ENCODE assay signal across 8 cellular contexts in genomic region chr5:131514316-131515275, GRCh38.
DNase-seq lines count a peak whose midpoint lies in the region; ATAC-seq and TF ChIP-seq lines count a peak whose summit lies in the region.

No MANE protein-coding gene starts in this region.

- no peak overlapping the region for H3K27ac ChIP-seq in GM23248

- peak overlapping the region in 1 of 2 donors; percentile 32 for H3K4me3 Mint-ChIP-seq in CD14-positive monocyte

- TF ChIP-seq CTCF in CD14-positive monocyte (IDR thresholded peaks at IDR 0.05) = peak; percentile 21

- H3K4me3 ChIP-seq in GM23248 = no peak overlapping the region

- H4K20me1 ChIP-seq in GM23248 (ENCODE audit: insufficient read depth) = no peaks in the 10 kb centered on the region

- no peak overlapping the region for H3K9ac ChIP-seq in GM23248

- H3K27ac Mint-ChIP-seq in CD14-positive monocyte = peak overlapping the region in 4 of 7 donors; percentile 0 to 72 (median 34)

- peaks cover 0 to 2% (median 0%) of the 10 kb centered on the region in 7 donors for H3K9me3 Mint-ChIP-seq in CD14-positive monocyte

- H3K4me1 Mint-ChIP-seq in CD14-positive monocyte = peaks cover 19% of the 10 kb centered on the region

- peaks cover 15% of the 10 kb centered on the region for H3K4me1 ChIP-seq in GM23248 (ENCODE audit: insufficient read depth)

- no peak overlapping the region for H2AFZ ChIP-seq in GM23248

- peaks cover 9% of the 10 kb centered on the region; the same call in 1 of the 2 replicates for H3F3A ChIP-seq in GM23248 (ENCODE audit: insufficient read depth)

- H3K36me3 Mint-ChIP-seq in CD14-positive monocyte = peaks cover 23 to 27% of the 10 kb centered on the region in 2 donors

- no peaks in the 10 kb centered on the region for H3K27me3 ChIP-seq in GM23248 (replicated peaks; ENCODE audit: insufficient read depth)

- in situ Hi-C loops in GM23248 (cut with MboI) = no loop called here

- WGBS in GM23248 (ENCODE audit: low coverage in 1 of 2, low lambda C conversion rate in 2 of 2, missing lambda C conversion rate in 2 of 2), 2 experiments = 92 to 94% methylated on average over 6 of the region's 6 CpGs

- DNase-seq in CD14-positive monocyte (ENCODE audit: low spot score) = no peak
- DNase-seq in GM23248 = peak; percentile 32
- peak; percentile 23 for DNase-seq in T-helper 22 cell (ENCODE audit: low read depth)
- no peak for DNase-seq in left lobe of liver (ENCODE audit: low spot score)
- DNase-seq in NCI-H510A treated with DMSO at 0.1 percent for 48 hours (lab: John Stamatoyannopoulos, UW) = no peak
- DNase-seq in NCI-H82 treated with DMSO at 0.1 percent for 48 hours (lab: John Stamatoyannopoulos, UW; ENCODE audit: unreplicated experiment) = no peak
- DNase-seq in stimulated activated CD4-positive, alpha-beta T cell treated with anti-CD3 and anti-CD28 coated beads, Interleukin-4, amount 100 ng/mL, for 1 hour = no peak
- DNase-seq in hippocampal formation (lab: John Stamatoyannopoulos, UW) = no peak

- H3K4me2 ChIP-seq in GM23248 (ENCODE audit: unreplicated experiment) = peak overlapping the region; percentile 10

- peak; percentile 48 for ATAC-seq in left lobe of liver

- no peaks in the 10 kb centered on the region for H3K36me3 ChIP-seq in GM23248 (ENCODE audit: low read depth)

- no peaks in the 10 kb centered on the region for H3K9me3 ChIP-seq in GM23248 (ENCODE audit: low read depth)

- H3K79me2 ChIP-seq in GM23248 (ENCODE audit: insufficient read depth) = no peaks in the 10 kb centered on the region

- H3K9me2 ChIP-seq in GM23248 (ENCODE audit: insufficient read depth) = no peaks in the 10 kb centered on the region

- H3K27me3 Mint-ChIP-seq in CD14-positive monocyte (ENCODE audit: low read depth in 3 of 3) = no peaks in the 10 kb centered on the region

- intact Hi-C loops in CD14-positive monocyte (cut with micrococcal nuclease) = loop anchor here in 1 of 2 donors (2.0 kb wide), 1 partner anchor 14 kb away; no protein-coding TSS in a partner anchor

Comparison
In these comparisons a context has a peak if more than half of its experiments do, and no peak if none do; other contexts are left out.
1. DNase-seq: peak in GM23248 (single experiment) and T-helper 22 cell (single experiment); none in CD14-positive monocyte (single experiment), left lobe of liver (single experiment), NCI-H510A treated with DMSO at 0.1 percent for 48 hours (single experiment), NCI-H82 treated with DMSO at 0.1 percent for 48 hours (single experiment), stimulated activated CD4-positive, alpha-beta T cell treated with anti-CD3 and anti-CD28 coated beads, Interleukin-4, amount 100 ng/mL, for 1 hour (single experiment) and hippocampal formation (0 of 2).